In genomic region chr4:77710684-77711083, GRCh38 we compare ENCODE assay signal across 28 cellular contexts.
"Had no signal": no experiment of that assay in that cellular context is flagged by ENCODE, and none has a peak within 500 bp of the region (broad histone marks: within the 10 kb centered on the region; RNA-seq: fewer than 3 reads in every experiment).

No MANE protein-coding gene starts in this region.

- H3K4me3 ChIP-seq: ascending aorta, gastroesophageal sphincter, skin epidermis, uterus had no signal

- H3K4me3 Mint-ChIP-seq: activated CD4-positive, alpha-beta memory T cell treated with anti-CD3 and anti-CD28 coated beads for 36 hours; activated naive CD8-positive, alpha-beta T cell treated with anti-CD3 and anti-CD28 coated beads, Interleukin-2, amount 10 ng/mL, durations not matched to agents 7 days and 5 days; effector memory CD8-positive, alpha-beta T cell; nephron; stimulated activated memory B cell treated with anti-CD40 and anti-IgM and Interleukin-4, amounts not matched to agents 10 μg/mL and 1 μg/mL and 100 μg/mL, for 72 hours; stimulated activated naive CD8-positive, alpha-beta T cell treated with anti-CD3 and anti-CD28 coated beads, Interleukin-15, amount 100 ng/mL, for 72 hours; T-helper 1 cell treated with Interleukin-12 subunit alpha and Interleukin-12 subunit beta and Interleukin-4 antibody, amounts not matched to agents 30 μg/mL and 1 μg/mL, for 36 hours; type B pancreatic cell had no signal

- H3K9me3 Mint-ChIP-seq: activated CD4-positive, alpha-beta memory T cell treated with anti-CD3 and anti-CD28 coated beads for 36 hours; activated T-helper 2 cell treated with anti-CD3 and anti-CD28 coated beads, Interferon-gamma antibody, Interleukin-2, Interleukin-4, amounts not matched to agents 10 μg/mL and 5 μg/mL and 100 μg/mL, durations not matched to agents 14 hours and 24 hours and 36 hours; effector memory CD8-positive, alpha-beta T cell; nephron; stimulated activated memory B cell treated with anti-CD40 and anti-IgM and Interleukin-4, amounts not matched to agents 10 μg/mL and 1 μg/mL and 100 μg/mL, for 72 hours; T-helper 1 cell treated with Interleukin-12 subunit alpha and Interleukin-12 subunit beta and Interleukin-4 antibody, amounts not matched to agents 30 μg/mL and 1 μg/mL, for 36 hours; type B pancreatic cell had no signal

- H3K27ac ChIP-seq: ascending aorta, brain microvascular endothelial cell, gastroesophageal sphincter, neutrophil, skin epidermis, uterus, VCaP had no signal

- ATAC-seq: effector memory CD8-positive, alpha-beta T cell; gastroesophageal sphincter; sciatic nerve; stimulated activated memory B cell treated with anti-CD40 and anti-IgM and Interleukin-4, amounts not matched to agents 10 μg/mL and 1 μg/mL and 100 μg/mL, for 72 hours had no signal

- H3K36me3 ChIP-seq: ascending aorta, brain microvascular endothelial cell, uterus had no signal

- H3K4me1 ChIP-seq: ascending aorta, gastroesophageal sphincter, uterus had no signal

- DNase-seq: activated CD4-positive, alpha-beta memory T cell treated with anti-CD3 and anti-CD28 coated beads for 36 hours; activated CD4-positive, alpha-beta T cell treated with anti-CD3 and anti-CD28 coated beads for 4 hours; activated CD8-positive, alpha-beta memory T cell treated with anti-CD3 and anti-CD28 coated beads, Interleukin-2, amount 50 U/mL, for 4 hours; activated naive CD8-positive, alpha-beta T cell treated with anti-CD3 and anti-CD28 coated beads, Interleukin-2, amount 10 ng/mL, durations not matched to agents 7 days and 5 days; activated T-cell treated with anti-CD3 and anti-CD28 coated beads, Interleukin-2, amount 50 U/mL, for 1 hour; brain microvascular endothelial cell; caudate nucleus; cortex of kidney; effector memory CD8-positive, alpha-beta T cell; hypothalamus; midbrain; stimulated activated CD4-positive, alpha-beta T cell treated with anti-CD3 and anti-CD28 coated beads, Interleukin-4, amount 100 ng/mL, for 24 hours; stimulated activated naive CD8-positive, alpha-beta T cell treated with anti-CD3 and anti-CD28 coated beads, Interleukin-15, amount 100 ng/mL, for 72 hours; substantia nigra; T-helper 9 cell; uterus had no signal

- H3K27me3 Mint-ChIP-seq: activated CD4-positive, alpha-beta memory T cell treated with anti-CD3 and anti-CD28 coated beads for 36 hours; activated naive CD8-positive, alpha-beta T cell treated with anti-CD3 and anti-CD28 coated beads, Interleukin-2, amount 10 ng/mL, durations not matched to agents 7 days and 5 days; effector memory CD8-positive, alpha-beta T cell; progenitor cell of endocrine pancreas; stimulated activated memory B cell treated with anti-CD40 and anti-IgM and Interleukin-4, amounts not matched to agents 10 μg/mL and 1 μg/mL and 100 μg/mL, for 72 hours; stimulated activated naive CD8-positive, alpha-beta T cell treated with anti-CD3 and anti-CD28 coated beads, Interleukin-15, amount 100 ng/mL, for 72 hours; type B pancreatic cell had no signal

- H3K9me3 ChIP-seq: ascending aorta, gastroesophageal sphincter, neutrophil, uterus had no signal

- H3K36me3 Mint-ChIP-seq: type B pancreatic cell had no signal

- H3K27me3 ChIP-seq: ascending aorta, brain microvascular endothelial cell, gastroesophageal sphincter, neutrophil, uterus had no signal

- H3K4me1 Mint-ChIP-seq: stimulated activated memory B cell treated with anti-CD40 and anti-IgM and Interleukin-4, amounts not matched to agents 10 μg/mL and 1 μg/mL and 100 μg/mL, for 72 hours had no signal

- H3K27ac Mint-ChIP-seq: activated CD4-positive, alpha-beta memory T cell treated with anti-CD3 and anti-CD28 coated beads for 36 hours; activated naive CD8-positive, alpha-beta T cell treated with anti-CD3 and anti-CD28 coated beads, Interleukin-2, amount 10 ng/mL, durations not matched to agents 7 days and 5 days; activated T-helper 2 cell treated with anti-CD3 and anti-CD28 coated beads, Interferon-gamma antibody, Interleukin-2, Interleukin-4, amounts not matched to agents 10 μg/mL and 5 μg/mL and 100 μg/mL, durations not matched to agents 14 hours and 24 hours and 36 hours; progenitor cell of endocrine pancreas; stimulated activated memory B cell treated with anti-CD40 and anti-IgM and Interleukin-4, amounts not matched to agents 10 μg/mL and 1 μg/mL and 100 μg/mL, for 72 hours; T-helper 1 cell treated with Interleukin-12 subunit alpha and Interleukin-12 subunit beta and Interleukin-4 antibody, amounts not matched to agents 30 μg/mL and 1 μg/mL, for 36 hours; type B pancreatic cell had no signal
